24 cellular contexts compared by ENCODE assay signal in genomic region chr6:31905041-31905440, GRCh38. TPM values are rescaled to one million over a fixed set of nuclear protein-coding genes. Genes with fewer than 3 reads are reported as not detected.
DNase-seq lines count a peak whose midpoint lies in the region; ATAC-seq, FAIRE-seq and TF ChIP-seq lines count a peak whose summit lies in the region.
"Had no signal": no experiment of that assay in that cellular context is flagged by ENCODE, and none has a peak within 500 bp of the region (broad histone marks: within the 10 kb centered on the region; RNA-seq: fewer than 3 reads in every experiment).

No MANE protein-coding gene starts in this region.

- H3K4me2 ChIP-seq in HepG2 (ENCODE audit: low read depth, low read length) = no peak overlapping the region
- H3K4me2 ChIP-seq in OCI-LY7 (ENCODE audit: low read length) = no peak overlapping the region
- H3K4me2 ChIP-seq: A549 had no signal

- H3K27ac ChIP-seq in HepG2 (ENCODE audit: extremely low read length, insufficient read depth, low read length) (no peak overlapping the region), right lobe of liver (no peak overlapping the region), OCI-LY7 (ENCODE audit: low read depth, low read length, poor library complexity, severe bottlenecking) (no peak overlapping the region)
- H3K27ac ChIP-seq: A549; BLaER1 treated with 17β-estradiol and CSF1 and Interleukin-3, amounts not matched to agents 10 nM and 100 nM had no signal

- H3K27me3 Mint-ChIP-seq in neural crest cell (ENCODE audit: low read depth) = peaks cover 14% of the 10 kb centered on the region
- H3K27me3 Mint-ChIP-seq: CD4-positive, alpha-beta T cell had no signal

- H3K27me3 ChIP-seq in HepG2 (ENCODE audit: control insufficient read depth in 1 of 2, insufficient read depth in 2 of 2, low read length in 2 of 2) (peaks cover 1 to 6% of the 10 kb centered on the region in 2 experiments; a peak in 1 of 5 replicates), right lobe of liver (no peaks in the 10 kb centered on the region)
- H3K27me3 ChIP-seq: BE2C; BLaER1 treated with 17β-estradiol and CSF1 and Interleukin-3, amounts not matched to agents 10 nM and 100 nM had no signal

- no peak overlapping the region for H3K4me3 ChIP-seq in HepG2 (replicated peaks in 1 of 3; ENCODE audit: insufficient read depth in 1 of 3, low read depth in 2 of 3, low read length in 3 of 3)
- H3K4me3 ChIP-seq in right lobe of liver = no peak overlapping the region
- no peak overlapping the region for H3K4me3 ChIP-seq in OCI-LY7 (ENCODE audit: low read depth, low read length, poor library complexity, severe bottlenecking)
- H3K4me3 ChIP-seq: A549; BLaER1 treated with 17β-estradiol and CSF1 and Interleukin-3, amounts not matched to agents 10 nM and 100 nM; GM12878 had no signal

- peak overlapping the region; percentile 72 for H3K4me3 Mint-ChIP-seq in neural crest cell

- H2AFZ ChIP-seq in HepG2 (ENCODE audit: low read length) (no peak overlapping the region), OCI-LY7 (ENCODE audit: low read length) (no peak overlapping the region)

- no peaks in the 10 kb centered on the region for H3K9me2 ChIP-seq in OCI-LY7 (ENCODE audit: insufficient read depth, low read length)

- H3K9ac ChIP-seq in HepG2 (ENCODE audit: insufficient read depth, low read depth, low read length) = no peak overlapping the region
- H3K9ac ChIP-seq: BLaER1 treated with 17β-estradiol and CSF1 and Interleukin-3, amounts not matched to agents 10 nM and 100 nM had no signal

- DNase-seq in HepG2 (ENCODE audit: low spot score) (no peak), right lobe of liver (no peak), neural crest cell (ENCODE audit: low read depth, low spot score) (no peak), T-helper 9 cell (no peak), OCI-LY7 (ENCODE audit: low spot score) (no peak)
- DNase-seq: ACHN; AML-193; BE2C; CD4-positive, alpha-beta T cell; CD8-positive, alpha-beta memory T cell; DMS 273 treated with DMSO at 0.1 percent for 48 hours; DMS79; EL; GDM1; GOT3; H7; HCEC 1CT had no signal

- CTCF ChIA-PET in HepG2 (lab: Yijun Ruan, JAX; ENCODE audit: low intra/inter-chr PET ratio, low total read pairs) (no interaction called here), OCI-LY7 (lab: Charles Lee; ENCODE audit: unreplicated experiment) (no interaction called here)

- H3K4me1 Mint-ChIP-seq in neural crest cell = peaks cover 16% of the 10 kb centered on the region

- TF ChIP-seq RAD21 in HepG2 (CRISPR knock-in tag; IDR thresholded peaks at IDR 0.05) = no peak

- H4K20me1 ChIP-seq in HepG2 (ENCODE audit: insufficient read depth, low read length) = no peaks in the 10 kb centered on the region
- no peaks in the 10 kb centered on the region for H4K20me1 ChIP-seq in OCI-LY7 (ENCODE audit: insufficient read depth, low read length)
- H4K20me1 ChIP-seq: BLaER1 treated with 17β-estradiol and CSF1 and Interleukin-3, amounts not matched to agents 10 nM and 100 nM had no signal

- TF ChIP-seq CTCF in HepG2 (CRISPR knock-in tag; IDR thresholded peaks at IDR 0.05) (no peak), right lobe of liver (IDR thresholded peaks at IDR 0.05) (no peak), neural crest cell (conservative IDR thresholded peaks at IDR 0.05) (no peak), OCI-LY7 (conservative IDR thresholded peaks at IDR 0.05; ENCODE audit: low read length) (no peak)

- TF ChIP-seq EP300 in HepG2 (IDR thresholded peaks at IDR 0.05; ENCODE audit: low read depth in 2 of 2, low read length in 2 of 2) (no peak), HepG2 (CRISPR knock-in tag; IDR thresholded peaks at IDR 0.05; ENCODE audit: borderline replicate concordance) (no peak)

- FAIRE-seq in HepG2 (lab: Jason Lieb, UNC) = no peak
- FAIRE-seq: A549, D721Med, GM12878, GM19239 had no signal

- BruUV-seq in HepG2 (replicated peaks; lab: Mats Ljungman, UMichigan) (no TSS peak), OCI-LY7 (replicated peaks; lab: Mats Ljungman, UMichigan) (no TSS peak)

- WGBS in HepG2 (ENCODE audit: low lambda C conversion rate) = 40% methylated on average over 1 of the region's 1 CpG
- WGBS in right lobe of liver (ENCODE audit: insufficient coverage, low coverage, low lambda C conversion rate, missing lambda C conversion rate) = 80% methylated on average over 1 of the region's 1 CpG

- no peak overlapping the region for H3K27ac Mint-ChIP-seq in neural crest cell (ENCODE audit: unreplicated experiment)
- H3K27ac Mint-ChIP-seq: CD14-positive monocyte; CD4-positive, alpha-beta T cell had no signal

- in situ Hi-C loops in HepG2 (cut with HindIII; ENCODE audit: extremely low pct_ligation_motif_present, low pct_unique_long_range_greater_than_20kb) = loop anchor here (25.0 kb wide), 1 partner anchor 1057 kb away; the partner anchor contains the start of genes BRD2 and HLA-DMA

- ATAC-seq in HepG2 = no peak
- no peak for ATAC-seq in right lobe of liver
- no peak for ATAC-seq in GM21515 (IDR thresholded peaks at IDR 0.05; ENCODE audit: unreplicated experiment)
- ATAC-seq: A549, GM12878 had no signal

- H3K9me3 ChIP-seq in HepG2 (ENCODE audit: low read length) = no peaks in the 10 kb centered on the region
- H3K9me3 ChIP-seq in right lobe of liver = no peaks in the 10 kb centered on the region
- H3K9me3 ChIP-seq in OCI-LY7 (ENCODE audit: low read length) = no peaks in the 10 kb centered on the region
- H3K9me3 ChIP-seq: A549; BE2C; BLaER1 treated with 17β-estradiol and CSF1 and Interleukin-3, amounts not matched to agents 10 nM and 100 nM had no signal

- TF ChIP-seq POLR2A in HepG2 (IDR thresholded peaks at IDR 0.05; ENCODE audit: insufficient read depth in 1 of 2, low read depth in 2 of 2, low read length in 2 of 2) = no peak
- no peak for TF ChIP-seq POLR2A in right lobe of liver (IDR thresholded peaks at IDR 0.05)

- H3K79me2 ChIP-seq in HepG2 (ENCODE audit: insufficient read depth, low read length) = no peaks in the 10 kb centered on the region
- no peaks in the 10 kb centered on the region for H3K79me2 ChIP-seq in OCI-LY7 (ENCODE audit: insufficient read depth, low read depth, low read length)

- H3K36me3 Mint-ChIP-seq in neural crest cell (ENCODE audit: low read depth) = no peaks in the 10 kb centered on the region
- H3K36me3 Mint-ChIP-seq: CD8-positive, alpha-beta memory T cell had no signal

- POLR2A ChIA-PET in HepG2 (lab: Yijun Ruan, JAX) (interaction anchor here (0.9 to 1.6 kb wide), 5 partner anchors 40 to 78 kb away, joined by 3 to 5 read pairs (median 3); partner anchors contain the start of genes HSPA1B and NEU1), OCI-LY7 (lab: Charles Lee) (interaction anchor here (0.7 to 1.6 kb wide), 3 partner anchors 19 to 61 kb away, joined by 3 to 4 read pairs (median 4); no protein-coding TSS in a partner anchor)

- intact Hi-C loops in HepG2 (cut with micrococcal nuclease; ENCODE audit: unreplicated experiment) = no loop called here
- intact Hi-C loops in right lobe of liver (cut with DNase I) = loop anchor here in 1 of 2 donors (10.0 kb wide), 1 partner anchor 50 kb away; the partner anchor contains the start of genes NELFE and SKIC2
- intact Hi-C loops in OCI-LY7 (cut with micrococcal nuclease; ENCODE audit: unreplicated experiment) = no loop called here

- no peaks in the 10 kb centered on the region for H3K9me3 Mint-ChIP-seq in neural crest cell
- H3K9me3 Mint-ChIP-seq: CD4-positive, alpha-beta T cell; CD8-positive, alpha-beta memory T cell had no signal

- no peaks in the 10 kb centered on the region for H3K36me3 ChIP-seq in HepG2 (replicated peaks in 1 of 2; ENCODE audit: control insufficient read depth in 1 of 2, insufficient read depth in 2 of 2, low read length in 2 of 2)
- no peaks in the 10 kb centered on the region for H3K36me3 ChIP-seq in right lobe of liver
- H3K36me3 ChIP-seq in OCI-LY7 (ENCODE audit: insufficient read depth, low read length) = no peaks in the 10 kb centered on the region
- H3K36me3 ChIP-seq: BE2C; BLaER1 treated with 17β-estradiol and CSF1 and Interleukin-3, amounts not matched to agents 10 nM and 100 nM had no signal

- H3K4me1 ChIP-seq in HepG2 (ENCODE audit: insufficient read depth, low read length) = peaks cover 63% of the 10 kb centered on the region
- peaks cover 0 to 9% (median 4%) of the 10 kb centered on the region in 4 donors for H3K4me1 ChIP-seq in right lobe of liver
- H3K4me1 ChIP-seq in OCI-LY7 (ENCODE audit: insufficient read depth, low read length, poor library complexity, severe bottlenecking) = peaks cover 20% of the 10 kb centered on the region
- H3K4me1 ChIP-seq: BE2C had no signal

RNA-seq across cellular contexts. Expression of gene ZBTB12, which starts 3.2 kb away (rescaled TPM):
- total RNA-seq in HepG2 (2016; rRNA removed; fragmentation: Illumina TruSeq; extraction: Trizol) (6.0 and 6.8 TPM in 2 replicates), right lobe of liver (under 1 TPM in 5 of 6 experiments, not detected in 1; 0.25 to 0.82 (median 0.51) TPM), neural crest cell (60.8 and 61.1 TPM in 2 replicates), OCI-LY7 (2022) (20.2 and 21.0 TPM in 2 replicates)
- 1.6 and 1.7 TPM in 2 replicates for total RNA-seq in HepG2 (2016; cell fraction: cytosol; rRNA removed; fragmentation: Illumina TruSeq; extraction: Trizol; ENCODE audit: low read depth)
- total RNA-seq in HepG2 (2016; cell fraction: insoluble cytoplasmic fraction; rRNA removed; fragmentation: Illumina TruSeq; extraction: Trizol) = 6.0 and 7.4 TPM in 2 replicates
- 5.7 and 5.8 TPM in 2 replicates for total RNA-seq in HepG2 (2016; cell fraction: membrane; rRNA removed; fragmentation: Illumina TruSeq; extraction: Trizol)
- total RNA-seq in HepG2 (2016; cell fraction: nucleus; rRNA removed; fragmentation: Illumina TruSeq; extraction: Trizol) = 3.1 and 3.9 TPM in 2 replicates
- polyA plus RNA-seq in HepG2 (2011; rRNA removed) = 4.8 and 7.3 TPM in 2 replicates
- polyA plus RNA-seq in HepG2 (2011; cell fraction: cytosol; rRNA removed) = 3.7 and 5.8 TPM in 2 replicates
- polyA plus RNA-seq in HepG2 (2011; cell fraction: nucleus; rRNA removed) = 6.9 and 7.3 TPM in 2 replicates
- 8.0 and 9.2 TPM in 2 replicates for polyA plus RNA-seq in HepG2 (2012)
- 2.7 and 3.0 TPM in 2 replicates for polyA plus RNA-seq in HepG2 (2016; cell fraction: cytosol; fragmentation: Illumina TruSeq; extraction: Trizol; ENCODE audit: low read depth)
- polyA plus RNA-seq in HepG2 (2016; cell fraction: insoluble cytoplasmic fraction; fragmentation: Illumina TruSeq; extraction: Trizol; ENCODE audit: low read depth) = 14.0 and 15.9 TPM in 2 replicates
- polyA plus RNA-seq in HepG2 (2016; cell fraction: membrane; fragmentation: Illumina TruSeq; extraction: Trizol; ENCODE audit: low read depth) = 6.6 and 9.0 TPM in 2 replicates
- polyA plus RNA-seq in HepG2 (2016; cell fraction: nucleus; fragmentation: Illumina TruSeq; extraction: Trizol; ENCODE audit: insufficient read depth, low read depth) = 10.6 and 12.2 TPM in 2 replicates
- polyA minus RNA-seq in HepG2 (2011; rRNA and poly(A)+ RNA removed; ENCODE audit: low replicate concordance) = 12.3 and 22.9 TPM in 2 replicates
- polyA minus RNA-seq in HepG2 (2011; cell fraction: cytosol; rRNA and poly(A)+ RNA removed) = 6.7 and 6.9 TPM in 2 replicates
- 3.7 and 4.5 TPM in 2 replicates for polyA minus RNA-seq in HepG2 (2011; cell fraction: nucleus; rRNA and poly(A)+ RNA removed)
- 12.8 and 17.6 TPM in 2 replicates for total RNA-seq in OCI-LY7 (2014; rRNA removed; shearing (Covaris generic))
- polyA plus RNA-seq: CD14-positive monocyte; CD8-positive, alpha-beta memory T cell had no signal

RNA-seq across cellular contexts. Expression of gene EHMT2, which starts 7.5 kb away (rescaled TPM):
- total RNA-seq in HepG2 (2016; rRNA removed; fragmentation: Illumina TruSeq; extraction: Trizol) (43.5 and 69.2 TPM in 2 replicates), right lobe of liver (10 to 100 TPM; 10.7 to 20.1 (median 13.3) TPM), neural crest cell (202 and 205 TPM in 2 replicates), OCI-LY7 (2022) (70.4 and 76.8 TPM in 2 replicates)
- total RNA-seq in HepG2 (2016; cell fraction: cytosol; rRNA removed; fragmentation: Illumina TruSeq; extraction: Trizol; ENCODE audit: low read depth) = 14.1 and 15.2 TPM in 2 replicates
- total RNA-seq in HepG2 (2016; cell fraction: insoluble cytoplasmic fraction; rRNA removed; fragmentation: Illumina TruSeq; extraction: Trizol) = 34.4 and 70.7 TPM in 2 replicates
- total RNA-seq in HepG2 (2016; cell fraction: membrane; rRNA removed; fragmentation: Illumina TruSeq; extraction: Trizol) = 29.3 and 33.1 TPM in 2 replicates
- 46.1 and 48.0 TPM in 2 replicates for total RNA-seq in HepG2 (2016; cell fraction: nucleus; rRNA removed; fragmentation: Illumina TruSeq; extraction: Trizol)
- 51.2 and 55.2 TPM in 2 replicates for polyA plus RNA-seq in HepG2 (2011; rRNA removed)
- 29.3 and 36.1 TPM in 2 replicates for polyA plus RNA-seq in HepG2 (2011; cell fraction: cytosol; rRNA removed)
- polyA plus RNA-seq in HepG2 (2011; cell fraction: nucleus; rRNA removed) = 180 and 272 TPM in 2 replicates
- 37.6 and 43.1 TPM in 2 replicates for polyA plus RNA-seq in HepG2 (2012)
- polyA plus RNA-seq in HepG2 (2016; cell fraction: cytosol; fragmentation: Illumina TruSeq; extraction: Trizol; ENCODE audit: low read depth) = 8.3 and 9.2 TPM in 2 replicates
- 36.0 and 58.3 TPM in 2 replicates for polyA plus RNA-seq in HepG2 (2016; cell fraction: insoluble cytoplasmic fraction; fragmentation: Illumina TruSeq; extraction: Trizol; ENCODE audit: low read depth)
- polyA plus RNA-seq in HepG2 (2016; cell fraction: membrane; fragmentation: Illumina TruSeq; extraction: Trizol; ENCODE audit: low read depth) = 16.5 and 18.3 TPM in 2 replicates
- 122 and 136 TPM in 2 replicates for polyA plus RNA-seq in HepG2 (2016; cell fraction: nucleus; fragmentation: Illumina TruSeq; extraction: Trizol; ENCODE audit: insufficient read depth, low read depth)
- 74.1 and 111 TPM in 2 replicates for polyA minus RNA-seq in HepG2 (2011; rRNA and poly(A)+ RNA removed; ENCODE audit: low replicate concordance)
- polyA minus RNA-seq in HepG2 (2011; cell fraction: cytosol; rRNA and poly(A)+ RNA removed) = 26.2 and 33.8 TPM in 2 replicates
- polyA minus RNA-seq in HepG2 (2011; cell fraction: nucleus; rRNA and poly(A)+ RNA removed) = 24.3 and 26.9 TPM in 2 replicates
- 49.5 and 55.1 TPM in 2 replicates for total RNA-seq in OCI-LY7 (2014; rRNA removed; shearing (Covaris generic))

RNA-seq across cellular contexts. Expression of gene C2, which starts 22.5 kb away (rescaled TPM):
- total RNA-seq in HepG2 (2016; rRNA removed; fragmentation: Illumina TruSeq; extraction: Trizol) (70.9 and 165 TPM in 2 replicates), right lobe of liver (100 to 1,000 TPM; 309 to 739 (median 533) TPM), neural crest cell (0.35 and 1.2 TPM in 2 replicates), OCI-LY7 (2022) (4.4 and 8.7 TPM in 2 replicates)
- 13.2 and 15.8 TPM in 2 replicates for total RNA-seq in HepG2 (2016; cell fraction: cytosol; rRNA removed; fragmentation: Illumina TruSeq; extraction: Trizol; ENCODE audit: low read depth)
- 59.3 and 162 TPM in 2 replicates for total RNA-seq in HepG2 (2016; cell fraction: insoluble cytoplasmic fraction; rRNA removed; fragmentation: Illumina TruSeq; extraction: Trizol)
- 25.4 and 27.2 TPM in 2 replicates for total RNA-seq in HepG2 (2016; cell fraction: membrane; rRNA removed; fragmentation: Illumina TruSeq; extraction: Trizol)
- 122 and 155 TPM in 2 replicates for total RNA-seq in HepG2 (2016; cell fraction: nucleus; rRNA removed; fragmentation: Illumina TruSeq; extraction: Trizol)
- polyA plus RNA-seq in HepG2 (2011; rRNA removed) = 307 and 450 TPM in 2 replicates
- 311 and 377 TPM in 2 replicates for polyA plus RNA-seq in HepG2 (2011; cell fraction: cytosol; rRNA removed)
- 302 and 372 TPM in 2 replicates for polyA plus RNA-seq in HepG2 (2011; cell fraction: nucleus; rRNA removed)
- polyA plus RNA-seq in HepG2 (2012) = 396 and 449 TPM in 2 replicates
- polyA plus RNA-seq in HepG2 (2016; cell fraction: cytosol; fragmentation: Illumina TruSeq; extraction: Trizol; ENCODE audit: low read depth) = 15.6 and 16.1 TPM in 2 replicates
- polyA plus RNA-seq in HepG2 (2016; cell fraction: insoluble cytoplasmic fraction; fragmentation: Illumina TruSeq; extraction: Trizol; ENCODE audit: low read depth) = 54.0 and 67.9 TPM in 2 replicates
- 22.0 and 23.6 TPM in 2 replicates for polyA plus RNA-seq in HepG2 (2016; cell fraction: membrane; fragmentation: Illumina TruSeq; extraction: Trizol; ENCODE audit: low read depth)
- 194 and 212 TPM in 2 replicates for polyA plus RNA-seq in HepG2 (2016; cell fraction: nucleus; fragmentation: Illumina TruSeq; extraction: Trizol; ENCODE audit: insufficient read depth, low read depth)
- 0.58 and 518 TPM in 2 replicates for polyA minus RNA-seq in HepG2 (2011; rRNA and poly(A)+ RNA removed; ENCODE audit: low replicate concordance)
- 120 and 232 TPM in 2 replicates for polyA minus RNA-seq in HepG2 (2011; cell fraction: cytosol; rRNA and poly(A)+ RNA removed)
- polyA minus RNA-seq in HepG2 (2011; cell fraction: nucleus; rRNA and poly(A)+ RNA removed) = 89.4 and 148 TPM in 2 replicates
- 3.1 and 3.4 TPM in 2 replicates for total RNA-seq in OCI-LY7 (2014; rRNA removed; shearing (Covaris generic))
- polyA plus RNA-seq: CD8-positive, alpha-beta memory T cell had no signal

RNA-seq across cellular contexts. Expression of gene SLC44A4, which starts 26.2 kb away (rescaled TPM):
- total RNA-seq in HepG2 (2016; rRNA removed; fragmentation: Illumina TruSeq; extraction: Trizol) (5.6 and 5.9 TPM in 2 replicates), right lobe of liver (under 1 TPM in 2 of 6 experiments, not detected in 4; 0.09 to 0.25 TPM), neural crest cell (0.32 and 0.84 TPM in 2 replicates), OCI-LY7 (2022) (not detected in 2 replicates)
- total RNA-seq in HepG2 (2016; cell fraction: cytosol; rRNA removed; fragmentation: Illumina TruSeq; extraction: Trizol; ENCODE audit: low read depth) = 3.4 and 6.6 TPM in 2 replicates
- 4.8 and 8.3 TPM in 2 replicates for total RNA-seq in HepG2 (2016; cell fraction: insoluble cytoplasmic fraction; rRNA removed; fragmentation: Illumina TruSeq; extraction: Trizol)
- 6.1 and 6.6 TPM in 2 replicates for total RNA-seq in HepG2 (2016; cell fraction: membrane; rRNA removed; fragmentation: Illumina TruSeq; extraction: Trizol)
- total RNA-seq in HepG2 (2016; cell fraction: nucleus; rRNA removed; fragmentation: Illumina TruSeq; extraction: Trizol) = 4.4 TPM in 2 replicates
- polyA plus RNA-seq in HepG2 (2011; rRNA removed) = 3.5 and 3.6 TPM in 2 replicates
- polyA plus RNA-seq in HepG2 (2011; cell fraction: cytosol; rRNA removed) = 3.2 and 3.7 TPM in 2 replicates
- polyA plus RNA-seq in HepG2 (2011; cell fraction: nucleus; rRNA removed) = 2.9 and 3.6 TPM in 2 replicates
- polyA plus RNA-seq in HepG2 (2012) = 1.8 and 3.2 TPM in 2 replicates
- 3.9 and 4.5 TPM in 2 replicates for polyA plus RNA-seq in HepG2 (2016; cell fraction: cytosol; fragmentation: Illumina TruSeq; extraction: Trizol; ENCODE audit: low read depth)
- 5.7 and 6.7 TPM in 2 replicates for polyA plus RNA-seq in HepG2 (2016; cell fraction: insoluble cytoplasmic fraction; fragmentation: Illumina TruSeq; extraction: Trizol; ENCODE audit: low read depth)
- 5.8 and 6.2 TPM in 2 replicates for polyA plus RNA-seq in HepG2 (2016; cell fraction: membrane; fragmentation: Illumina TruSeq; extraction: Trizol; ENCODE audit: low read depth)
- 10.4 and 12.4 TPM in 2 replicates for polyA plus RNA-seq in HepG2 (2016; cell fraction: nucleus; fragmentation: Illumina TruSeq; extraction: Trizol; ENCODE audit: insufficient read depth, low read depth)
- 4.9 TPM in 1 of 2 replicates, not detected in the other for polyA minus RNA-seq in HepG2 (2011; rRNA and poly(A)+ RNA removed; ENCODE audit: low replicate concordance)
- 0.97 and 0.99 TPM in 2 replicates for polyA minus RNA-seq in HepG2 (2011; cell fraction: cytosol; rRNA and poly(A)+ RNA removed)
- polyA minus RNA-seq in HepG2 (2011; cell fraction: nucleus; rRNA and poly(A)+ RNA removed) = 1.6 and 2.2 TPM in 2 replicates
- not detected in 2 replicates for total RNA-seq in OCI-LY7 (2014; rRNA removed; shearing (Covaris generic))
- total RNA-seq: CD8-positive, alpha-beta memory T cell had no signal
- polyA plus RNA-seq: CD8-positive, alpha-beta memory T cell had no signal

RNA-seq across cellular contexts. Expression of gene CFB, which starts 40.9 kb away (rescaled TPM):
- total RNA-seq in HepG2 (2016; rRNA removed; fragmentation: Illumina TruSeq; extraction: Trizol) = 71.1 and 171 TPM in 2 replicates
- 36.8 and 37.7 TPM in 2 replicates for total RNA-seq in HepG2 (2016; cell fraction: cytosol; rRNA removed; fragmentation: Illumina TruSeq; extraction: Trizol; ENCODE audit: low read depth)
- total RNA-seq in HepG2 (2016; cell fraction: insoluble cytoplasmic fraction; rRNA removed; fragmentation: Illumina TruSeq; extraction: Trizol) = 65.1 and 180 TPM in 2 replicates
- total RNA-seq in HepG2 (2016; cell fraction: membrane; rRNA removed; fragmentation: Illumina TruSeq; extraction: Trizol) = 37.5 and 44.4 TPM in 2 replicates
- total RNA-seq in HepG2 (2016; cell fraction: nucleus; rRNA removed; fragmentation: Illumina TruSeq; extraction: Trizol) = 202 and 235 TPM in 2 replicates
- polyA plus RNA-seq in HepG2 (2011; rRNA removed) = 513 and 772 TPM in 2 replicates
- polyA plus RNA-seq in HepG2 (2011; cell fraction: cytosol; rRNA removed) = 355 and 506 TPM in 2 replicates
- polyA plus RNA-seq in HepG2 (2011; cell fraction: nucleus; rRNA removed) = 3,065 and 3,175 TPM in 2 replicates
- polyA plus RNA-seq in HepG2 (2012) = 460 and 611 TPM in 2 replicates
- 25.3 and 27.9 TPM in 2 replicates for polyA plus RNA-seq in HepG2 (2016; cell fraction: cytosol; fragmentation: Illumina TruSeq; extraction: Trizol; ENCODE audit: low read depth)
- 66.3 and 72.4 TPM in 2 replicates for polyA plus RNA-seq in HepG2 (2016; cell fraction: insoluble cytoplasmic fraction; fragmentation: Illumina TruSeq; extraction: Trizol; ENCODE audit: low read depth)
- polyA plus RNA-seq in HepG2 (2016; cell fraction: membrane; fragmentation: Illumina TruSeq; extraction: Trizol; ENCODE audit: low read depth) = 31.9 and 32.4 TPM in 2 replicates
- 450 and 455 TPM in 2 replicates for polyA plus RNA-seq in HepG2 (2016; cell fraction: nucleus; fragmentation: Illumina TruSeq; extraction: Trizol; ENCODE audit: insufficient read depth, low read depth)
- polyA minus RNA-seq in HepG2 (2011; rRNA and poly(A)+ RNA removed; ENCODE audit: low replicate concordance) = 88.1 and 583 TPM in 2 replicates
- 179 and 284 TPM in 2 replicates for polyA minus RNA-seq in HepG2 (2011; cell fraction: cytosol; rRNA and poly(A)+ RNA removed)
- polyA minus RNA-seq in HepG2 (2011; cell fraction: nucleus; rRNA and poly(A)+ RNA removed) = 584 and 876 TPM in 2 replicates
- total RNA-seq in right lobe of liver = 1,000 to 10,000 TPM; 1,939 to 4,112 (median 3,131) TPM
- not detected in 2 replicates for total RNA-seq in neural crest cell
- total RNA-seq in OCI-LY7 (2014; rRNA removed; shearing (Covaris generic)) = 1.1 TPM in 1 of 2 replicates, not detected in the other
- 1.2 and 2.4 TPM in 2 replicates for total RNA-seq in OCI-LY7 (2022)
- total RNA-seq: H7 had no signal
